In the genomic region with DNA sequence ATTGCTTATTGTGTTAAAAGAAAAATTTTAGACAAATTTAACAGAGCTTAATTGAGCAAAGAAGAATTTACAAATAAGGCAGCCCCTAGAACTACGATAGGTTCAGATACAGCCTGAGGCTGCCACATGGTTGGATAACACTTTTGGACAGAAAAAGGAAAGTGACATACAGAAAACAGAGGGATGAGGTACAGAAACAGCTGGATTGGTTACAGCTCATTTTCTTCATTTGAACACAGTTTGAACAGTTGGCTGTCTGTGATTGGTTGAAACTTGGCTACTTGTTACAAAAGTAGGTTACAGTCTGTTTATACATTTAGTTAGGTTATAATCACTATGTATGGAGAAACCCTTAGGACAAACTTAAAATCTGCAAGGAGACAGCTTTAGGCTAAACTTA, we compare ENCODE assay signal across 33 cellular contexts.
"Had no signal": no experiment of that assay in that cellular context is flagged by ENCODE, and none has a peak within 500 bp of the region (broad histone marks: within the 10 kb centered on the region; RNA-seq: fewer than 3 reads in every experiment).

No MANE protein-coding gene starts in this region.

- H3K36me3 ChIP-seq: cardiac muscle cell, Peyer's patch had no signal

- H3K4me3 ChIP-seq: ascending aorta, cardiac muscle cell, Peyer's patch had no signal

- H3K27ac ChIP-seq: ascending aorta, cardiac muscle cell, Peyer's patch, VCaP had no signal

- H3K4me1 Mint-ChIP-seq: central memory CD8-positive, alpha-beta T cell had no signal

- H3K27me3 ChIP-seq: ascending aorta, cardiac muscle cell, Peyer's patch had no signal

- H3K36me3 Mint-ChIP-seq: activated naive CD4-positive, alpha-beta T cell treated with anti-CD3 and anti-CD28 coated beads, Interleukin-2, amount 10 ng/mL, durations not matched to agents 7 days and 5 days; T-cell had no signal

- H3K4me3 Mint-ChIP-seq: activated B cell treated with CpG ODN at 0.5 μM for 24 hours; activated CD4-positive, alpha-beta memory T cell treated with anti-CD3 and anti-CD28 coated beads, Interleukin-2, amount 10 ng/mL, durations not matched to agents 7 days and 5 days; activated CD8-positive, alpha-beta memory T cell treated with anti-CD3 and anti-CD28 coated beads, Interleukin-2, amount 10 ng/mL, durations not matched to agents 7 days and 5 days; activated naive CD4-positive, alpha-beta T cell treated with anti-CD3 and anti-CD28 coated beads, Interleukin-2, amount 10 ng/mL, durations not matched to agents 7 days and 5 days; activated naive CD8-positive, alpha-beta T cell treated with anti-CD3 and anti-CD28 coated beads, Interleukin-2, amount 10 ng/mL, durations not matched to agents 7 days and 5 days; central memory CD8-positive, alpha-beta T cell; T-cell had no signal

- H3K9me3 Mint-ChIP-seq: activated B cell treated with CpG ODN at 0.5 μM for 24 hours; activated CD4-positive, alpha-beta memory T cell treated with anti-CD3 and anti-CD28 coated beads, Interleukin-2, amount 10 ng/mL, durations not matched to agents 7 days and 5 days; activated naive CD4-positive, alpha-beta T cell treated with anti-CD3 and anti-CD28 coated beads, Interleukin-2, amount 10 ng/mL, durations not matched to agents 7 days and 5 days; activated naive CD8-positive, alpha-beta T cell treated with anti-CD3 and anti-CD28 coated beads, Interleukin-2, amount 10 ng/mL, durations not matched to agents 7 days and 5 days; central memory CD8-positive, alpha-beta T cell; T-cell had no signal

- H3K9me3 ChIP-seq: ascending aorta, Peyer's patch had no signal

- H3K27ac Mint-ChIP-seq: activated B cell treated with CpG ODN at 0.5 μM for 24 hours; activated CD4-positive, alpha-beta memory T cell treated with anti-CD3 and anti-CD28 coated beads, Interleukin-2, amount 10 ng/mL, durations not matched to agents 7 days and 5 days; activated CD8-positive, alpha-beta memory T cell treated with anti-CD3 and anti-CD28 coated beads, Interleukin-2, amount 10 ng/mL, durations not matched to agents 7 days and 5 days; activated naive CD4-positive, alpha-beta T cell treated with anti-CD3 and anti-CD28 coated beads, Interleukin-2, amount 10 ng/mL, durations not matched to agents 7 days and 5 days; activated naive CD8-positive, alpha-beta T cell treated with anti-CD3 and anti-CD28 coated beads, Interleukin-2, amount 10 ng/mL, durations not matched to agents 7 days and 5 days; T-cell had no signal

- H3K4me1 ChIP-seq: Peyer's patch had no signal

- DNase-seq: activated B cell treated with CpG ODN at 0.5 μM for 24 hours; activated CD4-positive, alpha-beta memory T cell treated with anti-CD3 and anti-CD28 coated beads, Interleukin-2, amount 10 ng/mL, durations not matched to agents 7 days and 5 days; activated CD4-positive, alpha-beta T cell treated with anti-CD3 and anti-CD28 coated beads for 4 hours; activated CD4-positive, CD25-positive, alpha-beta regulatory T cell treated with anti-CD3 and anti-CD28 coated beads, Interleukin-2, amount 50 U/mL, for 72 hours; activated CD8-positive, alpha-beta memory T cell treated with anti-CD3 and anti-CD28 coated beads for 24 hours; activated CD8-positive, alpha-beta memory T cell treated with anti-CD3 and anti-CD28 coated beads, Interleukin-2, amount 10 ng/mL, durations not matched to agents 7 days and 5 days; activated CD8-positive, alpha-beta memory T cell treated with anti-CD3 and anti-CD28 coated beads, Interleukin-2, amount 50 U/mL, for 48 hours; activated effector memory CD4-positive, alpha-beta T cell treated with Interleukin-2 at 50 U/mL for 16 hours; activated naive CD4-positive, alpha-beta T cell treated with anti-CD3 and anti-CD28 coated beads, Interleukin-2, amount 10 ng/mL, durations not matched to agents 7 days and 5 days; activated naive CD8-positive, alpha-beta T cell treated with anti-CD3 and anti-CD28 coated beads, Interleukin-2, amount 10 ng/mL, durations not matched to agents 7 days and 5 days; activated T-cell treated with anti-CD3 and anti-CD28 coated beads, Interleukin-2, amount 50 U/mL, for 48 hours; amygdala; Kasumi-1; KG1; NCI-H1105; NCI-H1417 treated with DMSO at 0.1 percent for 48 hours; NCI-H187 treated with DMSO at 0.1 percent for 48 hours; NCI-H2081 treated with DMSO at 0.1 percent for 48 hours; NCI-H226; NCI-H446 treated with DMSO at 0.1 percent for 48 hours; NCI-H524; PC-3; Peyer's patch; RPMI8226; SHP77 treated with DMSO at 0.1 percent for 48 hours; T-cell; T-helper 2 cell; T-helper 9 cell had no signal

- H3K27me3 Mint-ChIP-seq: activated B cell treated with CpG ODN at 0.5 μM for 24 hours; activated CD4-positive, alpha-beta memory T cell treated with anti-CD3 and anti-CD28 coated beads, Interleukin-2, amount 10 ng/mL, durations not matched to agents 7 days and 5 days; activated CD8-positive, alpha-beta memory T cell treated with anti-CD3 and anti-CD28 coated beads, Interleukin-2, amount 10 ng/mL, durations not matched to agents 7 days and 5 days; activated naive CD8-positive, alpha-beta T cell treated with anti-CD3 and anti-CD28 coated beads, Interleukin-2, amount 10 ng/mL, durations not matched to agents 7 days and 5 days; central memory CD8-positive, alpha-beta T cell; T-cell had no signal

- ATAC-seq: activated CD8-positive, alpha-beta memory T cell treated with anti-CD3 and anti-CD28 coated beads, Interleukin-2, amount 10 ng/mL, durations not matched to agents 7 days and 5 days; PC-3; SK-N-SH treated with all-trans-retinoic acid at 6 μM for 48 hours; T-cell had no signal
